In genomic region chr14:103124501-103125001, GRCh38 we compare ENCODE assay signal across 1 cellular context.
TF ChIP-seq lines count a peak whose summit lies in the region.

No MANE protein-coding gene starts in this region.

TF ChIP-seq in K562, 482 proteins besides CTCF, POLR2A, EP300 and RAD21:
- TF ChIP-seq POLR2G (IDR thresholded peaks at IDR 0.05; ENCODE audit: low read depth, low read length), result 0 out of 2 replicates have a peak, but pooled peaks have one; percentile 5
- TF ChIP-seq NFE2L1 (tag; IDR thresholded peaks at IDR 0.05; ENCODE audit: borderline replicate concordance, low read depth), result no peak
